Comparison of ENCODE assay signal across 16 cellular contexts in the genomic region with DNA sequence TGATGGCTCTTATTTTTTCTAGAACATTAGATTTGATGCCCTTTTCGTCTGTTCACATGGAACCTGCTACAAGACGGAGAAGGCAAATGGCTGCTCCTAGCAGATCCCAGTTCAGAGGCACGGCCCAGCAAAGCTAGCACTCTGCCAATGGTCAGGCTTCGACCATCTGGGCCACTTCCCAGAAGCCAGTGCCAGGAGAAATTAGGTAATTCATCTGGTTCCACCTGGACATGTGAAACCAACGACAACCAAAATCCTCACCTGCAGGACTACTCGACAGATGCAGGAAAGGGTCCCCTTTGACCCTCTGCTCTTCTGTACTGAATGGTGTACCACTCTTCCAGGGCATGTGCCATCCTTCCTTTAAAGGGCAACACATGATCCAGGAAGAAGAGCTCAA. TPM values are rescaled to one million over a fixed set of nuclear protein-coding genes. Genes with fewer than 3 reads are reported as not detected.
DNase-seq lines count a peak whose midpoint lies in the region; ATAC-seq and TF ChIP-seq lines count a peak whose summit lies in the region.
"Had no signal": no experiment of that assay in that cellular context is flagged by ENCODE, and none has a peak within 500 bp of the region (broad histone marks: within the 10 kb centered on the region; RNA-seq: fewer than 3 reads in every experiment).

No MANE protein-coding gene starts in this region.

- DNase-seq in stimulated activated naive CD8-positive, alpha-beta T cell treated with anti-CD3 and anti-CD28 coated beads, Interleukin-15, Interleukin-2, amounts not matched to agents 100 U/mL and 50 U/mL, for 24 hours: no peak
- no peak for DNase-seq in RWPE1 (ENCODE audit: low spot score)
- DNase-seq in glutamatergic neuron: no peak
- DNase-seq in type B pancreatic cell (ENCODE audit: extremely low spot score, unreplicated experiment): no peak
- DNase-seq in activated effector memory CD4-positive, alpha-beta T cell treated with anti-CD3 and anti-CD28 coated beads, Interleukin-2, amount 50 U/mL, for 16 hours: no peak
- DNase-seq in stimulated activated CD4-positive, alpha-beta T cell treated with anti-CD3 and anti-CD28 coated beads, Interleukin-2, amount 100 ng/mL, for 48 hours: no peak
- no peak for DNase-seq in dermis blood vessel endothelial cell
- DNase-seq: DMS153, foreskin melanocyte, Kasumi-1, NCI-H1694, NCI-H524 treated with DMSO at 0.1 percent for 48 hours, retina had no signal

- TF ChIP-seq CTCF in RWPE1 (conservative IDR thresholded peaks at IDR 0.05; ENCODE audit: low read depth) (no peak), glutamatergic neuron (IDR thresholded peaks at IDR 0.05; ENCODE audit: partially characterized antibody, unreplicated experiment) (no peak), type B pancreatic cell (conservative IDR thresholded peaks at IDR 0.05) (no peak)

- POLR2A ChIA-PET in RWPE1 (lab: Yijun Ruan, JAX; ENCODE audit: low non-redundant PET): no interaction called here

- peak overlapping the region; percentile 6 for H3K4me3 Mint-ChIP-seq in stimulated activated naive CD8-positive, alpha-beta T cell treated with anti-CD3 and anti-CD28 coated beads, Interleukin-15, Interleukin-2, amounts not matched to agents 100 ng/mL and 50 ng/mL, for 24 hours
- peak overlapping the region; percentile 91 for H3K4me3 Mint-ChIP-seq in glutamatergic neuron (ENCODE audit: unreplicated experiment)
- peak overlapping the region; percentile 84 for H3K4me3 Mint-ChIP-seq in type B pancreatic cell

- H3K27me3 Mint-ChIP-seq in stimulated activated naive CD8-positive, alpha-beta T cell treated with anti-CD3 and anti-CD28 coated beads, Interleukin-15, Interleukin-2, amounts not matched to agents 100 ng/mL and 50 ng/mL, for 24 hours: peaks cover 4% of the 10 kb centered on the region
- peaks cover 7% of the 10 kb centered on the region for H3K27me3 Mint-ChIP-seq in glutamatergic neuron (ENCODE audit: unreplicated experiment)
- no peaks in the 10 kb centered on the region for H3K27me3 Mint-ChIP-seq in type B pancreatic cell

- no peak for ATAC-seq in stimulated activated naive CD8-positive, alpha-beta T cell treated with anti-CD3 and anti-CD28 coated beads, Interleukin-15, Interleukin-2, amounts not matched to agents 100 U/mL and 50 U/mL, for 24 hours

- CTCF ChIA-PET in RWPE1 (lab: Yijun Ruan, JAX): interaction anchor here (1.3 kb wide), 1 partner anchor 77 kb away, joined by 3 read pairs; no protein-coding TSS in a partner anchor

- peaks cover 81% of the 10 kb centered on the region for H3K4me1 Mint-ChIP-seq in stimulated activated naive CD8-positive, alpha-beta T cell treated with anti-CD3 and anti-CD28 coated beads, Interleukin-15, Interleukin-2, amounts not matched to agents 100 ng/mL and 50 ng/mL, for 24 hours (ENCODE audit: low read depth)
- H3K4me1 Mint-ChIP-seq in glutamatergic neuron (ENCODE audit: low read depth, unreplicated experiment): peaks cover 25% of the 10 kb centered on the region
- peaks cover 24% of the 10 kb centered on the region for H3K4me1 Mint-ChIP-seq in type B pancreatic cell (ENCODE audit: unreplicated experiment)

- H3K27ac ChIP-seq in RWPE1: peak overlapping the region; percentile 61
- H3K27ac ChIP-seq: adrenal gland, suprapubic skin had no signal

- no peak overlapping the region for H3K27ac Mint-ChIP-seq in stimulated activated naive CD8-positive, alpha-beta T cell treated with anti-CD3 and anti-CD28 coated beads, Interleukin-15, Interleukin-2, amounts not matched to agents 100 ng/mL and 50 ng/mL, for 24 hours
- H3K27ac Mint-ChIP-seq in glutamatergic neuron (ENCODE audit: unreplicated experiment) (no peak overlapping the region), type B pancreatic cell (no peak overlapping the region)

- H3K36me3 Mint-ChIP-seq in stimulated activated naive CD8-positive, alpha-beta T cell treated with anti-CD3 and anti-CD28 coated beads, Interleukin-15, Interleukin-2, amounts not matched to agents 100 ng/mL and 50 ng/mL, for 24 hours (ENCODE audit: low read depth): peaks cover 7% of the 10 kb centered on the region
- H3K36me3 Mint-ChIP-seq in glutamatergic neuron (ENCODE audit: unreplicated experiment): no peaks in the 10 kb centered on the region
- H3K36me3 Mint-ChIP-seq in type B pancreatic cell: peaks cover 5% of the 10 kb centered on the region

- no peaks in the 10 kb centered on the region for H3K9me3 Mint-ChIP-seq in stimulated activated naive CD8-positive, alpha-beta T cell treated with anti-CD3 and anti-CD28 coated beads, Interleukin-15, Interleukin-2, amounts not matched to agents 100 ng/mL and 50 ng/mL, for 24 hours
- H3K9me3 Mint-ChIP-seq in glutamatergic neuron (ENCODE audit: unreplicated experiment) (peaks cover 12% of the 10 kb centered on the region), type B pancreatic cell (no peaks in the 10 kb centered on the region)

RNA-seq across cellular contexts. Expression of a gene that starts 25.4 kb away (rescaled TPM):
- total RNA-seq in glutamatergic neuron (ENCODE audit: unreplicated experiment) (132 TPM), type B pancreatic cell (ENCODE audit: low replicate concordance) (36.4 and 56.4 TPM in 2 replicates), dermis blood vessel endothelial cell (40.2 and 43.4 TPM in 2 replicates)

Comparison
In these comparisons a context has a peak if more than half of its experiments do, and no peak if none do; other contexts are left out.
1. H3K4me3 Mint-ChIP-seq: peak in every context shown above with its lines; median percentile 91 in glutamatergic neuron; 84 in type B pancreatic cell; 6 in stimulated activated naive CD8-positive, alpha-beta T cell treated with anti-CD3 and anti-CD28 coated beads, Interleukin-15, Interleukin-2, amounts not matched to agents 100 ng/mL and 50 ng/mL, for 24 hours.